ENCODE assay signal across 25 cellular contexts in genomic region chr2:168392031-168392430, GRCh38.
DNase-seq lines count a peak whose midpoint lies in the region; ATAC-seq and TF ChIP-seq lines count a peak whose summit lies in the region.
"Had no signal": no experiment of that assay in that cellular context is flagged by ENCODE, and none has a peak within 500 bp of the region (broad histone marks: within the 10 kb centered on the region; RNA-seq: fewer than 3 reads in every experiment).

No MANE protein-coding gene starts in this region.

- H3K4me3 ChIP-seq in mammary epithelial cell (replicated peaks in 1 of 3; ENCODE audit: insufficient read depth in 1 of 3, low read depth in 2 of 3, low read length in 3 of 3) = no peak overlapping the region
- H3K4me3 ChIP-seq: BLaER1, neural progenitor cell, smooth muscle cell, upper lobe of right lung had no signal

- no peak overlapping the region for H3K27ac ChIP-seq in mammary epithelial cell (ENCODE audit: insufficient read depth, low read depth, low read length)
- H3K27ac ChIP-seq: BLaER1, neural progenitor cell, parathyroid adenoma, upper lobe of right lung had no signal

- dilution Hi-C loops in mammary epithelial cell (cut with HindIII; ENCODE audit: low sequenced_read_pairs) = no loop called here

- BruUV-seq in mammary epithelial cell (replicated peaks; lab: Mats Ljungman, UMichigan) = no TSS peak

- no peaks in the 10 kb centered on the region for H3K79me2 ChIP-seq in mammary epithelial cell (ENCODE audit: insufficient read depth, low read length)
- H3K79me2 ChIP-seq: parathyroid adenoma had no signal

- no peaks in the 10 kb centered on the region for H3K36me3 ChIP-seq in mammary epithelial cell (ENCODE audit: insufficient read depth, low read length)
- H3K36me3 ChIP-seq: BLaER1, neural progenitor cell, upper lobe of right lung had no signal

- H3K4me2 ChIP-seq in mammary epithelial cell (ENCODE audit: insufficient read depth, low read depth, low read length) = peak overlapping the region; percentile 41
- H3K4me2 ChIP-seq: BLaER1, neural progenitor cell, smooth muscle cell had no signal

- CTCF ChIA-PET in mammary epithelial cell (lab: Charles Lee; ENCODE audit: low non-redundant PET) = no interaction called here

- peaks cover 27% of the 10 kb centered on the region for H3K4me1 ChIP-seq in mammary epithelial cell (ENCODE audit: insufficient read depth, low read length)
- H3K4me1 ChIP-seq: BLaER1, neural progenitor cell, parathyroid adenoma, upper lobe of right lung had no signal

- no peaks in the 10 kb centered on the region for H3K27me3 ChIP-seq in mammary epithelial cell (ENCODE audit: insufficient read depth, low read length)
- H3K27me3 ChIP-seq: BLaER1, neural progenitor cell, upper lobe of right lung had no signal

- no peaks in the 10 kb centered on the region for H4K20me1 ChIP-seq in mammary epithelial cell (ENCODE audit: insufficient read depth, low read length)
- H4K20me1 ChIP-seq: BLaER1 had no signal

- no peaks in the 10 kb centered on the region for H3K9me3 ChIP-seq in mammary epithelial cell (replicated peaks; ENCODE audit: insufficient read depth, low read length)
- H3K9me3 ChIP-seq: BLaER1, upper lobe of right lung had no signal

- DNase-seq in LHCN-M2 (ENCODE audit: low read depth) (peak; percentile 22), NCI-H526 treated with DMSO at 0.1 percent for 48 hours (lab: John Stamatoyannopoulos, UW) (peak; percentile 57), mammary epithelial cell (peak; percentile 53), iris pigment epithelial cell (ENCODE audit: low read depth) (peak; percentile 68), NCI-H446 treated with DMSO at 0.1 percent for 48 hours (lab: John Stamatoyannopoulos, UW) (no peak), DMS79 treated with DMSO at 0.1 percent for 48 hours (lab: John Stamatoyannopoulos, UW) (no peak)
- DNase-seq: activated CD4-positive, alpha-beta T cell treated with anti-CD3 and anti-CD28 coated beads, Interleukin-2, amount 50 U/mL, for 4 hours; activated naive CD4-positive, alpha-beta T cell treated with Interleukin-2 at 50 U/mL for 16 hours; DMS153; H9; head of caudate nucleus; kidney; NCI-H187; NCI-H2171; NCI-H524 treated with DMSO at 0.1 percent for 48 hours; retina; stimulated activated naive CD8-positive, alpha-beta T cell treated with anti-CD3 and anti-CD28 coated beads, Interleukin-15, Interleukin-2, amounts not matched to agents 100 U/mL and 50 U/mL, for 24 hours; upper lobe of right lung had no signal

- no peak overlapping the region for H2AFZ ChIP-seq in mammary epithelial cell (ENCODE audit: low read depth, low read length)
- H2AFZ ChIP-seq: neural progenitor cell, parathyroid adenoma had no signal

- no peak overlapping the region for H3K9ac ChIP-seq in mammary epithelial cell (ENCODE audit: insufficient read depth, low read length)
- H3K9ac ChIP-seq: BLaER1, neural progenitor cell, parathyroid adenoma had no signal

- WGBS in mammary epithelial cell (ENCODE audit: low coverage, missing lambda C conversion rate) = 16% methylated on average over 2 of the region's 2 CpGs

- in situ Hi-C loops in mammary epithelial cell (cut with MboI; ENCODE audit: low sequenced_read_pairs in 2 of 2) = no loop called here

- ATAC-seq in HG02798 (IDR thresholded peaks at IDR 0.05; ENCODE audit: poor library complexity, unreplicated experiment) = no peak
- ATAC-seq: activated CD4-positive, CD25-positive, alpha-beta regulatory T cell treated with anti-CD3 and anti-CD28 coated beads, Interleukin-2, amount 50 U/mL, for 24 hours; HepG2; stimulated activated naive CD8-positive, alpha-beta T cell treated with anti-CD3 and anti-CD28 coated beads, Interleukin-15, Interleukin-2, amounts not matched to agents 100 U/mL and 50 U/mL, for 24 hours; upper lobe of right lung had no signal

- intact Hi-C loops in mammary epithelial cell (cut with micrococcal nuclease) = no loop called here

- no peak for TF ChIP-seq CTCF in mammary epithelial cell (conservative IDR thresholded peaks at IDR 0.05 in 1 of 2, IDR thresholded peaks at IDR 0.05 in 1 of 2; ENCODE audit: extremely low read depth in 1 of 2, insufficient read depth in 1 of 2, low read depth in 1 of 2, low read length in 2 of 2)

Comparison
In these comparisons a context has a peak if more than half of its experiments do, and no peak if none do; other contexts are left out.
1. DNase-seq: peak in LHCN-M2 (single experiment), NCI-H526 treated with DMSO at 0.1 percent for 48 hours (single experiment), mammary epithelial cell (single experiment) and iris pigment epithelial cell (single experiment); none in NCI-H446 treated with DMSO at 0.1 percent for 48 hours (single experiment) and DMS79 treated with DMSO at 0.1 percent for 48 hours (single experiment).